In genomic region chr12:106670131-106670530, GRCh38 we compare ENCODE assay signal across 36 cellular contexts.
"Had no signal": no experiment of that assay in that cellular context is flagged by ENCODE, and none has a peak within 500 bp of the region (broad histone marks: within the 10 kb centered on the region; RNA-seq: fewer than 3 reads in every experiment).

No MANE protein-coding gene starts in this region.

- H3K27me3 ChIP-seq: body of pancreas, breast epithelium had no signal

- DNase-seq: activated CD4-positive, alpha-beta memory T cell treated with anti-CD3 and anti-CD28 coated beads for 36 hours; activated CD4-positive, alpha-beta T cell treated with anti-CD3 and anti-CD28 coated beads for 1 hour; activated CD4-positive, alpha-beta T cell treated with anti-CD3 and anti-CD28 coated beads for 36 hours; activated CD4-positive, alpha-beta T cell treated with anti-CD3 and anti-CD28 coated beads for 48 hours; activated CD4-positive, alpha-beta T cell treated with anti-CD3 and anti-CD28 coated beads, Interleukin-2, amount 10 ng/mL, durations not matched to agents 7 days and 5 days; activated CD4-positive, CD25-positive, alpha-beta regulatory T cell; activated CD8-positive, alpha-beta memory T cell treated with anti-CD3 and anti-CD28 coated beads, Interleukin-2, amount 50 U/mL, for 4 hours; activated CD8-positive, alpha-beta T cell treated with anti-CD3 and anti-CD28 coated beads for 36 hours; activated effector memory CD4-positive, alpha-beta T cell treated with anti-CD3 and anti-CD28 coated beads, Interleukin-2, amount 50 U/mL, for 16 hours; activated gamma-delta T cell treated with Interleukin-2 at 50 U/mL for 16 hours; activated naive CD4-positive, alpha-beta T cell; activated naive CD4-positive, alpha-beta T cell treated with anti-CD3 and anti-CD28 coated beads for 36 hours; activated naive CD4-positive, alpha-beta T cell treated with anti-CD3 and anti-CD28 coated beads, Interleukin-2, amount 50 U/mL, for 16 hours; activated naive CD8-positive, alpha-beta T cell treated with anti-CD3 and anti-CD28 coated beads for 36 hours; activated T-cell treated with anti-CD3 and anti-CD28 coated beads for 4 hours; activated T-cell treated with anti-CD3 and anti-CD28 coated beads, Interleukin-2, amount 50 U/mL, for 1 hour; activated T-cell treated with anti-CD3 and anti-CD28 coated beads, Interleukin-2, amount 50 U/mL, for 4 hours; activated T-cell treated with anti-CD3 and anti-CD28 coated beads, Interleukin-2, amount 50 U/mL, for 72 hours; adrenal gland; amniotic stem cell; aorta; body of pancreas; brain microvascular endothelial cell; cerebellar nuclear complex; T-helper 1 cell; T-helper 2 cell; T-helper 9 cell; WERI-Rb-1 had no signal

- H3K4me3 ChIP-seq: adrenal gland, body of pancreas, breast epithelium had no signal

- H3K4me3 Mint-ChIP-seq: activated CD4-positive, alpha-beta memory T cell treated with anti-CD3 and anti-CD28 coated beads for 36 hours; activated CD4-positive, alpha-beta T cell treated with anti-CD3 and anti-CD28 coated beads for 36 hours; activated CD4-positive, alpha-beta T cell treated with anti-CD3 and anti-CD28 coated beads, Interleukin-2, amount 10 ng/mL, durations not matched to agents 7 days and 5 days; activated CD8-positive, alpha-beta T cell treated with anti-CD3 and anti-CD28 coated beads for 36 hours; activated naive CD4-positive, alpha-beta T cell treated with anti-CD3 and anti-CD28 coated beads for 36 hours; activated naive CD8-positive, alpha-beta T cell treated with anti-CD3 and anti-CD28 coated beads for 36 hours; activated T-cell treated with anti-CD3 and anti-CD28 coated beads, Interleukin-2, amount 50 U/mL, for 4 hours; activated T-cell treated with anti-CD3 and anti-CD28 coated beads, Interleukin-2, amount 50 U/mL, for 72 hours; activated T-helper 1 cell treated with anti-CD3 and anti-CD28 coated beads, Interleukin-12 subunit alpha, Interleukin-12 subunit beta, Interleukin-2, Interleukin-4 antibody, amounts not matched to agents 30 ng/mL and 10 ng/mL and 1 ng/mL, durations not matched to agents 14 hours and 24 hours and 36 hours; activated T-helper 17 cell treated with anti-CD3 and anti-CD28 coated beads, Interleukin-2, amount 50 U/mL, for 72 hours; central memory CD8-positive, alpha-beta T cell; T-helper 1 cell treated with Interleukin-12 subunit alpha and Interleukin-12 subunit beta and Interleukin-4 antibody, amounts not matched to agents 30 μg/mL and 1 μg/mL, for 36 hours; T-helper 2 cell treated with Interferon-gamma antibody and Interleukin-4, amounts not matched to agents 5 μg/mL and 100 μg/mL, for 36 hours; WTC11 had no signal

- H3K9me3 Mint-ChIP-seq: activated CD4-positive, alpha-beta memory T cell treated with anti-CD3 and anti-CD28 coated beads for 36 hours; activated CD4-positive, alpha-beta T cell treated with anti-CD3 and anti-CD28 coated beads, Interleukin-2, amount 10 ng/mL, durations not matched to agents 7 days and 5 days; activated CD8-positive, alpha-beta T cell treated with anti-CD3 and anti-CD28 coated beads for 36 hours; activated naive CD8-positive, alpha-beta T cell treated with anti-CD3 and anti-CD28 coated beads for 36 hours; activated T-cell treated with anti-CD3 and anti-CD28 coated beads, Interleukin-2, amount 50 U/mL, for 4 hours; activated T-helper 1 cell treated with anti-CD3 and anti-CD28 coated beads, Interleukin-12 subunit alpha, Interleukin-12 subunit beta, Interleukin-2, Interleukin-4 antibody, amounts not matched to agents 30 ng/mL and 10 ng/mL and 1 ng/mL, durations not matched to agents 14 hours and 24 hours and 36 hours; activated T-helper 17 cell treated with anti-CD3 and anti-CD28 coated beads, Interleukin-2, amount 50 U/mL, for 72 hours; T-helper 1 cell treated with Interleukin-12 subunit alpha and Interleukin-12 subunit beta and Interleukin-4 antibody, amounts not matched to agents 30 μg/mL and 1 μg/mL, for 36 hours; T-helper 2 cell treated with Interferon-gamma antibody and Interleukin-4, amounts not matched to agents 5 μg/mL and 100 μg/mL, for 36 hours; WTC11 had no signal

- H3K9me3 ChIP-seq: body of pancreas, breast epithelium had no signal

- H3K36me3 Mint-ChIP-seq: activated CD4-positive, alpha-beta memory T cell treated with anti-CD3 and anti-CD28 coated beads for 36 hours; activated naive CD4-positive, alpha-beta T cell treated with anti-CD3 and anti-CD28 coated beads, Interleukin-2, amount 50 U/mL, for 72 hours; activated naive CD8-positive, alpha-beta T cell treated with anti-CD3 and anti-CD28 coated beads for 36 hours; WTC11 had no signal

- H3K4me1 ChIP-seq: adrenal gland, body of pancreas, breast epithelium had no signal

- H3K27ac ChIP-seq: adrenal gland, body of pancreas, brain microvascular endothelial cell, breast epithelium, WERI-Rb-1 had no signal

- H3K27ac Mint-ChIP-seq: activated CD4-positive, alpha-beta memory T cell treated with anti-CD3 and anti-CD28 coated beads for 36 hours; activated CD4-positive, alpha-beta T cell treated with anti-CD3 and anti-CD28 coated beads for 36 hours; activated CD4-positive, alpha-beta T cell treated with anti-CD3 and anti-CD28 coated beads, Interleukin-2, amount 10 ng/mL, durations not matched to agents 7 days and 5 days; activated CD8-positive, alpha-beta T cell treated with anti-CD3 and anti-CD28 coated beads for 36 hours; activated naive CD4-positive, alpha-beta T cell treated with anti-CD3 and anti-CD28 coated beads for 36 hours; activated naive CD4-positive, alpha-beta T cell treated with anti-CD3 and anti-CD28 coated beads, Interleukin-2, amount 50 U/mL, for 72 hours; activated naive CD8-positive, alpha-beta T cell treated with anti-CD3 and anti-CD28 coated beads for 36 hours; activated T-cell treated with anti-CD3 and anti-CD28 coated beads, Interleukin-2, amount 50 U/mL, for 72 hours; activated T-helper 1 cell treated with anti-CD3 and anti-CD28 coated beads, Interleukin-12 subunit alpha, Interleukin-12 subunit beta, Interleukin-2, Interleukin-4 antibody, amounts not matched to agents 30 ng/mL and 10 ng/mL and 1 ng/mL, durations not matched to agents 14 hours and 24 hours and 36 hours; activated T-helper 17 cell treated with anti-CD3 and anti-CD28 coated beads, Interleukin-2, amount 50 U/mL, for 72 hours; T-helper 1 cell treated with Interleukin-12 subunit alpha and Interleukin-12 subunit beta and Interleukin-4 antibody, amounts not matched to agents 30 μg/mL and 1 μg/mL, for 36 hours; T-helper 2 cell treated with Interferon-gamma antibody and Interleukin-4, amounts not matched to agents 5 μg/mL and 100 μg/mL, for 36 hours; WTC11 had no signal

- H3K36me3 ChIP-seq: adrenal gland, brain microvascular endothelial cell, breast epithelium, WERI-Rb-1 had no signal

- H3K4me1 Mint-ChIP-seq: activated CD4-positive, alpha-beta T cell treated with anti-CD3 and anti-CD28 coated beads for 36 hours; activated CD4-positive, alpha-beta T cell treated with anti-CD3 and anti-CD28 coated beads, Interleukin-2, amount 10 ng/mL, durations not matched to agents 7 days and 5 days; activated naive CD8-positive, alpha-beta T cell treated with anti-CD3 and anti-CD28 coated beads for 36 hours; activated T-helper 17 cell treated with anti-CD3 and anti-CD28 coated beads, Interleukin-2, amount 50 U/mL, for 72 hours; central memory CD8-positive, alpha-beta T cell had no signal
